8 cellular contexts compared by ENCODE assay signal in genomic region chr19:41597600-41598041, GRCh38. TPM values are rescaled to one million over a fixed set of nuclear protein-coding genes. Genes with fewer than 3 reads are reported as not detected.
A peak's percentile ranks its signal among the peaks of the same experiment; 100 is the strongest.
DNase-seq lines count a peak whose midpoint lies in the region; ATAC-seq and TF ChIP-seq lines count a peak whose summit lies in the region.

No MANE protein-coding gene starts in this region.

- 10% methylated on average over 10 of the region's 10 CpGs for WGBS in thyroid gland, 2 donors

- peaks cover 2% of the 10 kb centered on the region for H3K27me3 ChIP-seq in GM06990 (replicated peaks; ENCODE audit: control insufficient read depth, insufficient read depth, low read length)
- no peaks in the 10 kb centered on the region for H3K27me3 ChIP-seq in foreskin keratinocyte
- no peaks in the 10 kb centered on the region for H3K27me3 ChIP-seq in osteoblast (ENCODE audit: insufficient read depth, low read length)
- H3K27me3 ChIP-seq in thyroid gland, result no peaks in the 10 kb centered on the region

- H3K36me3 Mint-ChIP-seq in activated T-helper 17 cell treated with anti-CD3 and anti-CD28 coated beads, Interleukin-2, amount 50 U/mL, for 72 hours (ENCODE audit: low read depth), result no peaks in the 10 kb centered on the region

- intact Hi-C loops in thyroid gland (cut with DNase I), result no loop called here

- no peak overlapping the region for H3K4me2 ChIP-seq in osteoblast (ENCODE audit: insufficient read depth, low read length)

- H3K27ac ChIP-seq in foreskin keratinocyte (no peak overlapping the region), osteoblast (ENCODE audit: low read depth, low read length) (no peak overlapping the region), thyroid gland (no peak overlapping the region)

- H3K4me3 ChIP-seq in GM06990 (replicated peaks; ENCODE audit: low read depth, low read length) (no peak overlapping the region), osteoblast (ENCODE audit: insufficient read depth, low read length) (no peak overlapping the region), thyroid gland (replicated peaks in 1 of 3) (no peak overlapping the region)

- no peaks in the 10 kb centered on the region for H3K9me3 Mint-ChIP-seq in activated T-helper 17 cell treated with anti-CD3 and anti-CD28 coated beads, Interleukin-2, amount 50 U/mL, for 72 hours

- H3K4me1 Mint-ChIP-seq in activated T-helper 17 cell treated with anti-CD3 and anti-CD28 coated beads, Interleukin-2, amount 50 U/mL, for 72 hours, result peaks cover 12% of the 10 kb centered on the region

- no peak for TF ChIP-seq POLR2A in thyroid gland (IDR thresholded peaks at IDR 0.05)

- no peaks in the 10 kb centered on the region for H3K79me2 ChIP-seq in osteoblast (ENCODE audit: insufficient read depth, low read length)

- H3K9me3 ChIP-seq in osteoblast (ENCODE audit: low read depth, low read length) (no peaks in the 10 kb centered on the region), thyroid gland (no peaks in the 10 kb centered on the region)

- no peaks in the 10 kb centered on the region for H3K36me3 ChIP-seq in GM06990 (ENCODE audit: control insufficient read depth, insufficient read depth, low read length)
- H3K36me3 ChIP-seq in osteoblast (ENCODE audit: insufficient read depth, low read length), result no peaks in the 10 kb centered on the region
- no peaks in the 10 kb centered on the region for H3K36me3 ChIP-seq in thyroid gland

- H2AFZ ChIP-seq in osteoblast (ENCODE audit: low read length), result no peak overlapping the region

- peak; percentile 85 for ATAC-seq in activated T-helper 17 cell treated with anti-CD3 and anti-CD28 coated beads, Interleukin-2, amount 50 U/mL, for 72 hours (replicated peaks)
- ATAC-seq in foreskin keratinocyte (peak; percentile 70), HG02884 (IDR thresholded peaks at IDR 0.05; ENCODE audit: unreplicated experiment) (no peak)

- no peaks in the 10 kb centered on the region for H4K20me1 ChIP-seq in osteoblast (ENCODE audit: insufficient read depth, low read length)

- H3K4me1 ChIP-seq in foreskin keratinocyte, result no peaks in the 10 kb centered on the region
- H3K4me1 ChIP-seq in osteoblast (ENCODE audit: insufficient read depth, low read length), result no peaks in the 10 kb centered on the region
- H3K4me1 ChIP-seq in thyroid gland, result no peaks in the 10 kb centered on the region

- H3K4me3 Mint-ChIP-seq in activated T-helper 17 cell treated with anti-CD3 and anti-CD28 coated beads, Interleukin-2, amount 50 U/mL, for 72 hours, result peak overlapping the region; percentile 24

- H3K27me3 Mint-ChIP-seq in activated T-helper 17 cell treated with anti-CD3 and anti-CD28 coated beads, Interleukin-2, amount 50 U/mL, for 72 hours, result no peaks in the 10 kb centered on the region

- H3K27ac Mint-ChIP-seq in activated T-helper 17 cell treated with anti-CD3 and anti-CD28 coated beads, Interleukin-2, amount 50 U/mL, for 72 hours, result no peak overlapping the region

- DNase-seq in GM06990 (ENCODE audit: extremely low read depth, insufficient read length) (peak; percentile 37), LHCN-M2 (ENCODE audit: low read depth) (peak; percentile 53), SHP77 (lab: John Stamatoyannopoulos, UW) (peak; percentile 67 to 78), foreskin keratinocyte (peak; percentile 7 to 22), osteoblast (ENCODE audit: insufficient read length, low spot score, missing footprints) (peak; percentile 93), thyroid gland (peak; percentile 51 to 60)

- peak; percentile 97 for TF ChIP-seq CTCF in GM06990 (IDR thresholded peaks at IDR 0.05; ENCODE audit: insufficient read depth, low read length, poor library complexity, severe bottlenecking)
- TF ChIP-seq CTCF in foreskin keratinocyte (conservative IDR thresholded peaks at IDR 0.05), result peak; percentile 80
- TF ChIP-seq CTCF in osteoblast (IDR thresholded peaks at IDR 0.05; ENCODE audit: extremely low read depth, low read depth, low read length), result peak; percentile 98
- peak; percentile 66 to 93 (median 72) for TF ChIP-seq CTCF in thyroid gland (IDR thresholded peaks at IDR 0.05)

RNA-seq across cellular contexts. Expression of gene CEACAM21, which starts 21.7 kb away (rescaled TPM):
- total RNA-seq in LHCN-M2 (2014; rRNA removed), result not detected in 2 replicates
- not detected for polyA plus RNA-seq in LHCN-M2 (2012)
- 10 to 100 TPM; 27.1 to 30.7 TPM for total RNA-seq in activated T-helper 17 cell treated with anti-CD3 and anti-CD28 coated beads, Interleukin-2, amount 50 U/mL, for 72 hours
- total RNA-seq in foreskin keratinocyte, result not detected in 2 replicates
- not detected in 2 replicates for polyA plus RNA-seq in foreskin keratinocyte
- total RNA-seq in osteoblast, result not detected in 2 replicates
- total RNA-seq in thyroid gland, result 10 to 100 TPM in 1 of 4 donors, 1 to 10 TPM in 1, under 1 TPM in 1, not detected in 1; 0.56 to 34.8 (median 2.6) TPM

RNA-seq across cellular contexts. Expression of gene CEACAM4, which starts 29.3 kb away (rescaled TPM):
- total RNA-seq in LHCN-M2 (2014; rRNA removed), result not detected in 2 replicates
- polyA plus RNA-seq in LHCN-M2 (2012), result not detected
- not detected for total RNA-seq in activated T-helper 17 cell treated with anti-CD3 and anti-CD28 coated beads, Interleukin-2, amount 50 U/mL, for 72 hours
- total RNA-seq in foreskin keratinocyte, result not detected in 2 replicates
- polyA plus RNA-seq in foreskin keratinocyte, result not detected in 2 replicates
- not detected in 2 replicates for total RNA-seq in osteoblast
- 1 to 10 TPM in 1 of 4 donors, under 1 TPM in 1, not detected in 2; 0.73 to 3.5 TPM for total RNA-seq in thyroid gland

Comparison
In these comparisons a context has a peak if more than half of its experiments do, and no peak if none do; other contexts are left out.
1. DNase-seq: peak in every context shown above with its lines; median percentile 93 in osteoblast; 72 in SHP77; 56 in thyroid gland; 53 in LHCN-M2; 37 in GM06990; 14 in foreskin keratinocyte.